ENCODE assay signal across 32 cellular contexts in the genomic region with DNA sequence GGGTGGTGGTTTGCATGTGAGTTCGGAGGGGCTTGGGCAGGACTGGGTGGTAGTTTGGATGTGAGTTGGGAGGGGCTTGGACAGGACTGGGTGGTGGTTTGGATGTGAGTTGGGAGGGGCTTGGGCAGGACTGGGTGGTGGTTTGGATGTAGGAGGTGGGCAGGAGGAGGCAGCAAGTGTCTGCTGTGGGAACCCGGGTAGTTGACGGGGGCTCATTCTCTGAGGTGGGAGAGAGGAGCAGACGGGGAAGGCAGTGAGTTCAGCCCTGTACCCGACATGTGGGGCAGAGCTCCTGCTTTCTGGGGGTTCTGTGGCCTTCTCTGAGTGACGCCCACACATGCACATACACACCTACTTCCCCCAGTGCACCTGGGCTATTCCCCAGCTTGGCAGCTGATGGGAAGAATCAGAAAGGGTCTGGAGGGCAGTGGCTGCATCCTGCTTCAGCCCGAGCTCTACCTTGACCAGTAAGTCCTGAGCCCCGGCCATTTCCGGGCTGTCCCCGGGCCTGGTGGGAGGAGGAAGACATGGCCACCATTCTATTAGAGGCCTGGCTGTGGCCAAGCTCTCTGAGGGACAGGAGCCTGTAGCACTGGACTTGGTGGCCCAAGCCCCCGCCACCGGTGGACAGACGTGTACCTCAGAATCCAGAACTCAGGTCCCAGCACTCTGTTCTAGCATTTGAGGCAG. TPM values are rescaled to one million over a fixed set of nuclear protein-coding genes. Genes with fewer than 3 reads are reported as not detected.
"Had no signal": no experiment of that assay in that cellular context is flagged by ENCODE, and none has a peak within 500 bp of the region (broad histone marks: within the 10 kb centered on the region; RNA-seq: fewer than 3 reads in every experiment).

No MANE protein-coding gene starts in this region.

- DNase-seq: activated CD4-positive, alpha-beta memory T cell treated with anti-CD3 and anti-CD28 coated beads for 36 hours; activated CD4-positive, alpha-beta T cell treated with anti-CD3 and anti-CD28 coated beads for 36 hours; activated CD4-positive, alpha-beta T cell treated with anti-CD3 and anti-CD28 coated beads, Interleukin-2, amount 10 ng/mL, durations not matched to agents 24 days and 14 days; activated CD4-positive, CD25-positive, alpha-beta regulatory T cell; activated CD4-positive, CD25-positive, alpha-beta regulatory T cell treated with anti-CD3 and anti-CD28 coated beads, Interleukin-2, amount 50 U/mL, for 72 hours; activated CD8-positive, alpha-beta memory T cell treated with anti-CD3 and anti-CD28 coated beads, Interleukin-2, amount 10 ng/mL, durations not matched to agents 7 days and 5 days; activated CD8-positive, alpha-beta memory T cell treated with anti-CD3 and anti-CD28 coated beads, Interleukin-2, amount 50 U/mL, for 4 hours; activated CD8-positive, alpha-beta T cell treated with anti-CD3 and anti-CD28 coated beads, Interleukin-2, amount 10 ng/mL, durations not matched to agents 7 days and 5 days; activated effector memory CD4-positive, alpha-beta T cell treated with anti-CD3 and anti-CD28 coated beads, Interleukin-2, amount 50 U/mL, for 16 hours; activated naive CD4-positive, alpha-beta T cell treated with anti-CD3 and anti-CD28 coated beads for 36 hours; activated naive CD8-positive, alpha-beta T cell treated with anti-CD3 and anti-CD28 coated beads for 36 hours; activated naive CD8-positive, alpha-beta T cell treated with anti-CD3 and anti-CD28 coated beads, Interleukin-2, amount 50 U/mL, for 24 hours; activated T-cell treated with anti-CD3 and anti-CD28 coated beads, Interleukin-2, amount 50 U/mL, for 1 hour; activated T-cell treated with anti-CD3 and anti-CD28 coated beads, Interleukin-2, amount 50 U/mL, for 48 hours; adrenal gland; brain microvascular endothelial cell; caudate nucleus; effector CD8-positive, alpha-beta T cell; esophagus squamous epithelium; foreskin melanocyte; heart right ventricle; T-helper 2 cell had no signal

- H3K4me1 ChIP-seq: adrenal gland had no signal

- H3K9me3 ChIP-seq: adrenal gland, esophagus squamous epithelium, gastroesophageal sphincter, heart right ventricle had no signal

- H3K27me3 ChIP-seq: adrenal gland, brain microvascular endothelial cell, gastroesophageal sphincter had no signal

- H3K27ac ChIP-seq: adrenal gland, brain microvascular endothelial cell, epithelial cell of prostate, esophagus squamous epithelium, gastroesophageal sphincter, heart right ventricle had no signal

- ATAC-seq: activated CD4-positive, alpha-beta T cell treated with anti-CD3 and anti-CD28 coated beads for 36 hours; activated CD8-positive, alpha-beta memory T cell treated with anti-CD3 and anti-CD28 coated beads, Interleukin-2, amount 10 ng/mL, durations not matched to agents 7 days and 5 days; activated CD8-positive, alpha-beta T cell treated with anti-CD3 and anti-CD28 coated beads, Interleukin-2, amount 10 ng/mL, durations not matched to agents 7 days and 5 days; activated naive CD8-positive, alpha-beta T cell treated with anti-CD3 and anti-CD28 coated beads, Interleukin-2, amount 50 U/mL, for 24 hours; gastroesophageal sphincter; heart right ventricle had no signal

- H3K4me3 ChIP-seq: adrenal gland, esophagus squamous epithelium, gastroesophageal sphincter, heart right ventricle had no signal

- H3K36me3 ChIP-seq: adrenal gland, brain microvascular endothelial cell, esophagus squamous epithelium, gastroesophageal sphincter, heart right ventricle had no signal

RNA-seq across cellular contexts. Expression of gene EDN2, which starts 58.1 kb away (rescaled TPM):
- total RNA-seq: activated CD4-positive, alpha-beta memory T cell treated with anti-CD3 and anti-CD28 coated beads for 36 hours; activated CD4-positive, alpha-beta T cell treated with anti-CD3 and anti-CD28 coated beads for 36 hours; activated CD4-positive, alpha-beta T cell treated with anti-CD3 and anti-CD28 coated beads, Interleukin-2, amount 10 ng/mL, durations not matched to agents 24 days and 14 days; activated CD8-positive, alpha-beta memory T cell treated with anti-CD3 and anti-CD28 coated beads for 36 hours; activated CD8-positive, alpha-beta memory T cell treated with anti-CD3 and anti-CD28 coated beads, Interleukin-2, amount 10 ng/mL, durations not matched to agents 7 days and 5 days; activated CD8-positive, alpha-beta T cell treated with anti-CD3 and anti-CD28 coated beads, Interleukin-2, amount 10 ng/mL, durations not matched to agents 7 days and 5 days; activated naive CD4-positive, alpha-beta T cell treated with anti-CD3 and anti-CD28 coated beads for 36 hours; activated naive CD8-positive, alpha-beta T cell treated with anti-CD3 and anti-CD28 coated beads for 36 hours; activated T-helper 1 cell treated with anti-CD3 and anti-CD28 coated beads, Interleukin-12 subunit alpha, Interleukin-12 subunit beta, Interleukin-2, Interleukin-4 antibody, amounts not matched to agents 30 ng/mL and 10 ng/mL and 1 ng/mL, durations not matched to agents 14 hours and 24 hours and 36 hours; activated T-helper 2 cell treated with anti-CD3 and anti-CD28 coated beads, Interferon-gamma antibody, Interleukin-2, Interleukin-4, amounts not matched to agents 10 μg/mL and 5 μg/mL and 100 μg/mL, durations not matched to agents 14 hours and 24 hours and 36 hours; adrenal gland; dermis microvascular lymphatic vessel endothelial cell; endothelial cell of umbilical vein; fibroblast of lung; fibroblast of villous mesenchyme; T-helper 1 cell treated with Interleukin-12 subunit alpha and Interleukin-12 subunit beta and Interleukin-4 antibody, amounts not matched to agents 30 ng/mL and 1 ng/mL, for 36 hours had no signal
